22 cellular contexts compared by ENCODE assay signal in the genomic region with DNA sequence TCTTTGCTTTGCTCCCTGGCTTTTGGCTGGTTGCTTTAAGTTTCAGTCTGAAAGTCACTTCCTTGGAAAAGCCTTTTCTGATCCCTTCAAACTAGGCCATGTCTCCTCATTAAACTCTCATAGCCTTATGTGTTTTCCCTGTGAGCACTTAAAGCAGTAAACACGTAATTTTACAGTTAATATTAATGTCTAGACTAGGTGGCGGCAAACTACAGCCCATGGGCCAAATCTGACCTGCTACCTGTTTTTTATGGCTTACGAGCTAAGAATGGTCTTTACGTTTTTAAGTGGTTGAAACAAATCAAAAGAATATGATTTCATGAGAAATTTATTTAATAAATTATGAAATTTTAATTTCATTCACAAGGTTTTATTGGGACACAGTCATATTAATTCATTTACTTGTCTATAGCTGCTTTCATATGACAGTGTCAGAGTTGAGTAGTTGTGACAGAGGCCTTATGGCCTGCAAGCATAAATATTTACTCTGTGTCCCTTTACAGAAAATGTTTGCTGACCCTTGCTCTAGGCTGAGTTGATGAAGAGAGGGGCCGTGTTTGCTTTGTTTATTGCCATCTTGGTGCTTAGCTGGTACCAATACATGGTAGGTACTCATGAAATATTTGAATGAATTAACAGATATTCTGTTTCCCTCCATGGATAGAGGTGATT. TPM values are rescaled to one million over a fixed set of nuclear protein-coding genes. Genes with fewer than 3 reads are reported as not detected.
A peak's percentile ranks its signal among the peaks of the same experiment; 100 is the strongest.
DNase-seq lines count a peak whose midpoint lies in the region; ATAC-seq and TF ChIP-seq lines count a peak whose summit lies in the region.
"Had no signal": no experiment of that assay in that cellular context is flagged by ENCODE, and none has a peak within 500 bp of the region (broad histone marks: within the 10 kb centered on the region; RNA-seq: fewer than 3 reads in every experiment).

No MANE protein-coding gene starts in this region.

- TF ChIP-seq CTCF in right lobe of liver (IDR thresholded peaks at IDR 0.05) = peak in 1 of 4 donors; percentile 14

- H3K9me3 ChIP-seq in right lobe of liver = no peaks in the 10 kb centered on the region
- H3K9me3 ChIP-seq: esophagus squamous epithelium, left lung, neutrophil, spleen, testis had no signal

- in situ Hi-C loops in KBM-7 (cut with MboI; ENCODE audit: low pct_unique_long_range_greater_than_20kb, low sequenced_read_pairs) = no loop called here

- H3K27ac ChIP-seq in caudate nucleus (ENCODE audit: low read depth, low read length) = peak overlapping the region; percentile 33
- peak overlapping the region in 2 of 3 donors; percentile 32 to 45 for H3K27ac ChIP-seq in right lobe of liver
- H3K27ac ChIP-seq: esophagus squamous epithelium, left lung, neutrophil, spleen, testis had no signal

- no peak overlapping the region for H3K4me3 ChIP-seq in right lobe of liver
- H3K4me3 ChIP-seq: esophagus squamous epithelium, left lung, spleen, testis had no signal

- no peak for TF ChIP-seq POLR2A in right lobe of liver (IDR thresholded peaks at IDR 0.05)

- H3K36me3 ChIP-seq in right lobe of liver = no peaks in the 10 kb centered on the region
- H3K36me3 ChIP-seq: esophagus squamous epithelium, left lung, neutrophil, spleen had no signal

- ATAC-seq in right lobe of liver (peak; percentile 83 to 88 (median 86)), HG03045 (IDR thresholded peaks at IDR 0.05; ENCODE audit: unreplicated experiment) (no peak)
- ATAC-seq: left lung, Right ventricle myocardium inferior had no signal

- DNase-seq in DMS53 (lab: John Stamatoyannopoulos, UW) (peak; percentile 69), NCI-H510A (lab: John Stamatoyannopoulos, UW) (peak; percentile 18), caudate nucleus (lab: John Stamatoyannopoulos, UW) (no peak), right lobe of liver (no peak), NCI-H1436 (lab: John Stamatoyannopoulos, UW) (no peak), EL (no peak), KBM-7 (no peak)
- DNase-seq: amniotic stem cell; central memory CD4-positive, alpha-beta T cell; DMS79 treated with DMSO at 0.1 percent for 48 hours; effector memory CD4-positive, alpha-beta T cell; esophagus squamous epithelium; HFFc6; Kasumi-1; left lung; NCI-H146; NCI-H226; spleen; testis had no signal

- no peaks in the 10 kb centered on the region for H3K27me3 ChIP-seq in right lobe of liver
- H3K27me3 ChIP-seq: esophagus squamous epithelium, left lung, neutrophil, spleen, testis had no signal

- intact Hi-C loops in right lobe of liver (cut with DNase I) = no loop called here

- peaks cover 0 to 56% (median 7%) of the 10 kb centered on the region in 4 donors for H3K4me1 ChIP-seq in right lobe of liver
- H3K4me1 ChIP-seq: testis had no signal

- 49% methylated on average over 5 of the region's 5 CpGs for WGBS in right lobe of liver (ENCODE audit: insufficient coverage, low coverage, low lambda C conversion rate, missing lambda C conversion rate)

RNA-seq across cellular contexts. Expression of a gene that starts 7.4 kb away (rescaled TPM):
- total RNA-seq in right lobe of liver = 10 to 100 TPM; 44.7 to 73.2 (median 50.1) TPM

Comparison
In these comparisons a context has a peak if more than half of its experiments do, and no peak if none do; other contexts are left out.
1. DNase-seq: peak in DMS53 (single experiment) and NCI-H510A (single experiment); none in caudate nucleus (0 of 61), right lobe of liver (0 of 3), NCI-H1436 (single experiment), EL (single experiment) and KBM-7 (single experiment).